ENCODE assay signal across 8 cellular contexts in the genomic region with DNA sequence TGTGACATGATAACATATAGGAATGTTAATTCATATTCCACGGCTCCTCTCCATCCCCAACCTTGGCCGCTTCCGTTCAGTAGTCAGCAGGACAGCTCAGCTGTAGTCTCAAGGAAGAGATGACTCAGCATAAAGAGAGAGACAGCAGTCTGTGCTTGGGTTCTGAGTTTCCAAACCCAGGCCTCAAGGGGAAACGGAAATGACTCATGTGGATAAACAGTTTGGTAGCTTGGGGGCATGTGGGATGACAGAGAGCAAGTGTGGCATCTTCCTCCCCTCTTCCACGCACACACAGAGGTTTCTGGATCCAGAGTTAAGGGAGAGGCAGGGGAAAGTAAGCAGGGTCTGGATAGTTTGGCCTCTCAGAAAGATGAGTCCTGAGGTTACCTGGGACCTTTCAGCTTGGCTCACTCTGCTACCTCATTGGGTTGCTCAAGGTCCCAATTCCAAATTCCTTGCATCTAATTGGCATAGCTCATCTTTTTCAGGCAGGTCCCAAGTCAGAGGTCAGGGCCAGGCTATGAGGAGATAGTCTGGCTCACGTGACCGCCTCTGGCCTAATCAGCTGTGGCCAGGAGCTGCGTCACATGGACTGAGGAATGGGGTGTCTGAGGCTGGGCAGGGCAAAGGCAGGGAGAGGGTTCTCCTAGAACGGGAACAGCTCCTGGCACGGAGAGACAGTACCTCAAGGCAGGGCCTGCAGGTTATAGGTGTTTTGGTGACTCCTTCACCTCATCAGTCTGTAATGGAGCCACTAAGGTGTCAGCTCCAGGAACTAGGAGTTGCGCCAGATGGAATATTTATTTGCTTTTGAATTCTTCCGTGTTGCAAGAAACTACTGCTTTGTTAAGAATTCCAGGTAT. TPM values are rescaled to one million over a fixed set of nuclear protein-coding genes. Genes with fewer than 3 reads are reported as not detected.
DNase-seq lines count a peak whose midpoint lies in the region; TF ChIP-seq lines count a peak whose summit lies in the region.

No MANE protein-coding gene starts in this region.

- peak overlapping the region; percentile 46 for H3K4me2 ChIP-seq in skeletal muscle satellite cell (ENCODE audit: low read length)

- DNase-seq in COLO829 (ENCODE audit: low spot score) (peak; percentile 99), GM20000 (ENCODE audit: low spot score) (peak; percentile 71), NCI-H2171 (lab: John Stamatoyannopoulos, UW) (peak; percentile 55), activated T-cell treated with anti-CD3 and anti-CD28 coated beads for 48 hours (ENCODE audit: low read depth) (peak; percentile 14), foreskin fibroblast (peak; percentile 94 to 96), HuH-7 (ENCODE audit: low spot score) (no peak), NCI-H1930 (lab: John Stamatoyannopoulos, UW) (no peak)

- TF ChIP-seq CTCF in GM20000 (IDR thresholded peaks at IDR 0.05; ENCODE audit: extremely low read depth, missing control alignments) (no peak), foreskin fibroblast (IDR thresholded peaks at IDR 0.05; ENCODE audit: low read depth, low read length) (no peak)

- H3K27me3 ChIP-seq in skeletal muscle satellite cell (ENCODE audit: control insufficient read depth, insufficient read depth, low read length): no peaks in the 10 kb centered on the region

- H3K4me3 ChIP-seq in foreskin fibroblast (ENCODE audit: low read depth in 1 of 2, low read length in 2 of 2) (no peak overlapping the region), skeletal muscle satellite cell (ENCODE audit: low read length) (peak overlapping the region; percentile 6)

- H3K36me3 ChIP-seq in skeletal muscle satellite cell (ENCODE audit: insufficient read depth, low read length): no peaks in the 10 kb centered on the region

- H3K9ac ChIP-seq in skeletal muscle satellite cell (ENCODE audit: low read depth, low read length): peak overlapping the region; percentile 19

- H3K9me3 ChIP-seq in skeletal muscle satellite cell (replicated peaks; ENCODE audit: low read length): no peaks in the 10 kb centered on the region

- peaks cover 43% of the 10 kb centered on the region for H3K4me1 ChIP-seq in skeletal muscle satellite cell (ENCODE audit: control insufficient read depth, insufficient read depth, low read length)

RNA-seq across cellular contexts. Expression of a gene that starts 36.5 kb away (rescaled TPM):
- total RNA-seq in skeletal muscle satellite cell (2012; rRNA removed): not detected in 2 replicates

RNA-seq across cellular contexts. Expression of a gene that starts 51.4 kb away (rescaled TPM):
- 20.3 TPM in 2 replicates for total RNA-seq in skeletal muscle satellite cell (2012; rRNA removed)

Comparison
In these comparisons a context has a peak if more than half of its experiments do, and no peak if none do; other contexts are left out.
1. DNase-seq: peak in COLO829 (single experiment), GM20000 (single experiment), NCI-H2171 (single experiment), activated T-cell treated with anti-CD3 and anti-CD28 coated beads for 48 hours (single experiment) and foreskin fibroblast (2 of 2); none in HuH-7 (single experiment) and NCI-H1930 (0 of 2).